Comparison of ENCODE assay signal across 8 cellular contexts in the genomic region with DNA sequence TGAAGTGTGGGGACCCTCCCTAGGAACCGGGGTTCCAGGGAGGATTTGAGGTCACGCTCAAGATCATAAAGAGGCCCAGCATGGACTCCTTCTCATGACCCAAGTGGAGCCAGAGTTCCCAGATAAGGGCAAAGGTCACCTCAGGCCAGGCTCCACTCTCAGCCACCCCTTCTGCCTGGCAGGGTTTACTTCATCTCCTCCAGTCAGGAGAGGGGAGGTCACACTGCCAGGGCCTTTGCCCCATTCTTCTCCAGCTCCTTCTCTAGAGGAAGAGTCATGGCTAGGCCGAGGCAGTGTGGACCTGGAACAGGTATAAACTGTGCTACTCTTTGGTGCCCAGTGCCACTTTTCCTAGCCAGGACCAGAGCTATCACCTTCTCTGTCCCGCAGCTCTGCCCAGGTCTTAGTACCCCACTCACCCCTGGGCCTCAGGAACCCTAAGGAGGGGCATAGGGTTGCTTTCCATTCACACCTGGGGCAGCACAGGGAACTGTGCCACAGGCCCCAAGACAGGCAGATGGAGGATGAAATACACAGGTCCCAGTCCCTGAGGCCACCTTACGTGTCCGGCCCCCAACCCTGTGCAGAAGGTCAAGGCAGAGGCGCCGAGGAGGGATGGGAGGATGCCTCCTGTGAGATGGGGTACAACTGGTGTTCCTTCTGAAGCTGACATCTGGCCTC. TPM values are rescaled to one million over a fixed set of nuclear protein-coding genes. Genes with fewer than 3 reads are reported as not detected.
DNase-seq lines count a peak whose midpoint lies in the region; ATAC-seq and TF ChIP-seq lines count a peak whose summit lies in the region.

No MANE protein-coding gene starts in this region.

- no peaks in the 10 kb centered on the region for H3K27me3 ChIP-seq in lung (ENCODE audit: control insufficient read depth, insufficient read depth)
- H3K27me3 ChIP-seq in upper lobe of left lung: no peaks in the 10 kb centered on the region

- no peak for ATAC-seq in lung (ENCODE audit: insufficient read depth, low FRiP score)
- ATAC-seq in upper lobe of left lung (ENCODE audit: low FRiP score in 2 of 2): no peak

- peaks cover 45% of the 10 kb centered on the region for H3K4me1 Mint-ChIP-seq in activated naive CD4-positive, alpha-beta T cell treated with anti-CD3 and anti-CD28 coated beads, Interleukin-2, amount 10 ng/mL, durations not matched to agents 7 days and 5 days

- H3K9me3 ChIP-seq in lung (ENCODE audit: control insufficient read depth in 2 of 2, insufficient read depth in 1 of 2, low read length in 1 of 2): no peaks in the 10 kb centered on the region
- no peaks in the 10 kb centered on the region for H3K9me3 ChIP-seq in upper lobe of left lung

- peak overlapping the region; percentile 14 to 79 for H3K27ac ChIP-seq in lung (ENCODE audit: low read depth in 1 of 2, low read length in 1 of 2)
- H3K27ac ChIP-seq in upper lobe of left lung: peak overlapping the region in 3 of 4 donors; percentile 60 to 90 (median 86)

- peak overlapping the region; percentile 63 for H3K4me3 ChIP-seq in astrocyte of the spinal cord (ENCODE audit: low read depth, low read length)
- no peak overlapping the region for H3K4me3 ChIP-seq in lung
- peak overlapping the region in 3 of 4 donors; percentile 60 to 86 (median 81) for H3K4me3 ChIP-seq in upper lobe of left lung

- WGBS in lung, 2 donors: 86 to 87% methylated on average over 8 of the region's 8 CpGs
- WGBS in upper lobe of left lung, 2 donors: 80 to 88% methylated on average over 3 to 8 of the region's 8 CpGs

- H3K4me3 Mint-ChIP-seq in activated naive CD4-positive, alpha-beta T cell treated with anti-CD3 and anti-CD28 coated beads, Interleukin-2, amount 10 ng/mL, durations not matched to agents 7 days and 5 days: peak overlapping the region; percentile 78

- H3K36me3 ChIP-seq in lung (ENCODE audit: control insufficient read depth in 2 of 2, insufficient read depth in 2 of 2, low read length in 2 of 2): no peaks in the 10 kb centered on the region
- no peaks in the 10 kb centered on the region for H3K36me3 ChIP-seq in upper lobe of left lung

- TF ChIP-seq CTCF in astrocyte of the spinal cord (IDR thresholded peaks at IDR 0.05; ENCODE audit: low read depth, low read length) (no peak), lung (IDR thresholded peaks at IDR 0.05; ENCODE audit: control extremely low read depth, extremely low read depth) (no peak), upper lobe of left lung (IDR thresholded peaks at IDR 0.05) (no peak), GM13977 (IDR thresholded peaks at IDR 0.05; ENCODE audit: extremely low read depth, insufficient read depth, missing control alignments) (no peak)

- no peak for TF ChIP-seq EP300 in upper lobe of left lung (IDR thresholded peaks at IDR 0.05)

- CTCF ChIA-PET in activated naive CD4-positive, alpha-beta T cell treated with anti-CD3 and anti-CD28 coated beads, Interleukin-2, amount 10 ng/mL, durations not matched to agents 7 days and 5 days (lab: Charles Lee): interaction anchor here (2.2 to 2.4 kb wide), 2 partner anchors 28 to 53 kb away, joined by 14 to 15 read pairs; partner anchors contain the start of genes LRRC59 and RSAD1

- H3K4me1 ChIP-seq in lung (ENCODE audit: control insufficient read depth in 2 of 2, insufficient read depth in 2 of 2, low read length in 2 of 2) (peaks cover 0 to 21% of the 10 kb centered on the region in 2 donors), upper lobe of left lung (peaks cover 33 to 87% (median 49%) of the 10 kb centered on the region in 4 donors)

- H3K9me3 Mint-ChIP-seq in activated naive CD4-positive, alpha-beta T cell treated with anti-CD3 and anti-CD28 coated beads, Interleukin-2, amount 10 ng/mL, durations not matched to agents 7 days and 5 days: no peaks in the 10 kb centered on the region

- H3K27me3 Mint-ChIP-seq in activated naive CD4-positive, alpha-beta T cell treated with anti-CD3 and anti-CD28 coated beads, Interleukin-2, amount 10 ng/mL, durations not matched to agents 7 days and 5 days: no peaks in the 10 kb centered on the region

- H3K36me3 Mint-ChIP-seq in activated naive CD4-positive, alpha-beta T cell treated with anti-CD3 and anti-CD28 coated beads, Interleukin-2, amount 10 ng/mL, durations not matched to agents 7 days and 5 days: peaks cover 1% of the 10 kb centered on the region

- H3K27ac Mint-ChIP-seq in activated naive CD4-positive, alpha-beta T cell treated with anti-CD3 and anti-CD28 coated beads, Interleukin-2, amount 10 ng/mL, durations not matched to agents 7 days and 5 days: peak overlapping the region; percentile 81

- TF ChIP-seq POLR2A in upper lobe of left lung (IDR thresholded peaks at IDR 0.05): no peak

- DNase-seq in activated naive CD4-positive, alpha-beta T cell treated with anti-CD3 and anti-CD28 coated beads, Interleukin-2, amount 10 ng/mL, durations not matched to agents 7 days and 5 days: no peak
- no peak for DNase-seq in activated naive CD4-positive, alpha-beta T cell treated with Interleukin-2 at 50 U/mL for 16 hours
- DNase-seq in astrocyte of the spinal cord (ENCODE audit: low read depth, low spot score): no peak
- DNase-seq in lung (ENCODE audit: low spot score): no peak
- DNase-seq in upper lobe of left lung: no peak
- no peak for DNase-seq in GM13977 (ENCODE audit: low spot score)
- DNase-seq in NOMO-1 (lab: John Stamatoyannopoulos, UW; ENCODE audit: unreplicated experiment in 2 of 2): no peak
- DNase-seq in COR-L47 (lab: John Stamatoyannopoulos, UW): no peak

- in situ Hi-C loops in astrocyte of the spinal cord (cut with HindIII; ENCODE audit: low sequenced_read_pairs) (no loop called here), GM13977 (cut with MboI; ENCODE audit: low pct_unique_long_range_greater_than_20kb, low sequenced_read_pairs, unreplicated experiment) (no loop called here)

RNA-seq across cellular contexts. Expression of gene ACSF2, which starts 0.9 kb away (rescaled TPM):
- total RNA-seq in lung (10 to 100 TPM; 77.7 to 79.2 TPM), upper lobe of left lung (100 to 1,000 TPM in 4 of 6 donors, 10 to 100 TPM in 2; 52.3 to 239 (median 120) TPM)
- 10 to 100 TPM; 23.5 to 64.1 TPM for polyA plus RNA-seq in lung

RNA-seq across cellular contexts. Expression of gene LRRC59, which starts 27.8 kb away (rescaled TPM):
- 100 to 1,000 TPM in 1 of 2 donors, 10 to 100 TPM in 1; 43.8 to 117 TPM for total RNA-seq in lung
- 100 to 1,000 TPM in 1 of 2 donors, 10 to 100 TPM in 1; 46.8 to 112 TPM for polyA plus RNA-seq in lung
- total RNA-seq in upper lobe of left lung: 100 to 1,000 TPM in 1 of 6 donors, 10 to 100 TPM in 5; 19.9 to 135 (median 67.0) TPM

RNA-seq across cellular contexts. Expression of gene CHAD, which starts 43.5 kb away (rescaled TPM):
- total RNA-seq in lung (under 1 TPM in 1 of 2 donors, not detected in 1; 0.37 TPM), upper lobe of left lung (under 1 TPM in 4 of 6 donors, not detected in 2; 0.13 to 0.30 (median 0.21) TPM)
- polyA plus RNA-seq in lung: under 1 TPM; 0.14 to 0.35 TPM

RNA-seq across cellular contexts. Expression of gene EME1, which starts 52.1 kb away (rescaled TPM):
- total RNA-seq in lung (1 to 10 TPM; 1.5 to 2.8 TPM), upper lobe of left lung (10 to 100 TPM in 1 of 6 donors, 1 to 10 TPM in 2, under 1 TPM in 1, not detected in 2; 0.30 to 12.1 (median 1.2) TPM)
- 1 to 10 TPM in 1 of 2 donors, under 1 TPM in 1; 0.55 to 2.1 TPM for polyA plus RNA-seq in lung

RNA-seq across cellular contexts. Expression of gene MRPL27, which starts 52.2 kb away (rescaled TPM):
- total RNA-seq in lung (10 to 100 TPM; 33.5 to 58.1 TPM), upper lobe of left lung (10 to 100 TPM in 5 of 6 donors, 1 to 10 TPM in 1; 7.3 to 59.1 (median 50.6) TPM)
- 100 to 1,000 TPM in 1 of 2 donors, 10 to 100 TPM in 1; 98.6 to 176 TPM for polyA plus RNA-seq in lung
